ENCODE assay signal across 12 cellular contexts in genomic region chr5:66882592-66883227, GRCh38.
A peak's percentile ranks its signal among the peaks of the same experiment; 100 is the strongest.
DNase-seq lines count a peak whose midpoint lies in the region; ATAC-seq and TF ChIP-seq lines count a peak whose summit lies in the region.
"Had no signal": no experiment of that assay in that cellular context is flagged by ENCODE, and none has a peak within 500 bp of the region (broad histone marks: within the 10 kb centered on the region; RNA-seq: fewer than 3 reads in every experiment).

No MANE protein-coding gene starts in this region.

- H3K4me2 ChIP-seq in neuronal stem cell (ENCODE audit: insufficient read depth, low read length, poor library complexity, severe bottlenecking): no peak overlapping the region

- H3K9ac ChIP-seq in neuronal stem cell (ENCODE audit: low read depth, low read length, poor library complexity): no peak overlapping the region

- no peak overlapping the region for H4K8ac ChIP-seq in neuronal stem cell (ENCODE audit: low read depth, low read length)

- no peak overlapping the region for H3K23ac ChIP-seq in neuronal stem cell (ENCODE audit: low read depth, low read length, poor library complexity)

- H3K27ac ChIP-seq in esophagus squamous epithelium: peak overlapping the region; percentile 1 to 89 (median 74)
- H3K27ac ChIP-seq in neuronal stem cell (replicated peaks; ENCODE audit: low read length): no peak overlapping the region
- no peak overlapping the region for H3K27ac ChIP-seq in Peyer's patch

- intact Hi-C loops in esophagus squamous epithelium (cut with DNase I): no loop called here

- peak; percentile 69 for ATAC-seq in stimulated activated naive CD8-positive, alpha-beta T cell treated with anti-CD3 and anti-CD28 coated beads, Interleukin-15, amount 100 ng/mL, for 72 hours
- no peak for ATAC-seq in GM21576 (IDR thresholded peaks at IDR 0.05; ENCODE audit: unreplicated experiment)

- no peak overlapping the region for H2BK5ac ChIP-seq in neuronal stem cell (ENCODE audit: low read length)

- H2BK120ac ChIP-seq in neuronal stem cell (ENCODE audit: low read depth, low read length): no peak overlapping the region

- no peaks in the 10 kb centered on the region for H3K79me1 ChIP-seq in neuronal stem cell (ENCODE audit: low read depth, low read length)

- H3K4me1 ChIP-seq in esophagus squamous epithelium (peaks cover 12 to 57% (median 17%) of the 10 kb centered on the region in 3 donors), neuronal stem cell (ENCODE audit: control insufficient read depth in 2 of 2, insufficient read depth in 1 of 2, low read depth in 1 of 2, low read length in 2 of 2) (no peaks in the 10 kb centered on the region), Peyer's patch (no peaks in the 10 kb centered on the region)

- no peak overlapping the region for H3K4me3 Mint-ChIP-seq in stimulated activated naive CD8-positive, alpha-beta T cell treated with anti-CD3 and anti-CD28 coated beads, Interleukin-15, amount 100 ng/mL, for 72 hours
- H3K4me3 Mint-ChIP-seq: dendritic cell treated with granulocyte-macrophage colony-stimulating factor and Interleukin-4, amounts not matched to agents 40 ng/mL and 50 ng/mL, for 4 days; natural killer cell treated with Interleukin-12 subunit alpha and Interleukin-12 subunit beta and Interleukin-15 and Interleukin-18, amount 100 ng/mL, for 72 hours had no signal

- H3K4ac ChIP-seq in neuronal stem cell (ENCODE audit: low read length): no peak overlapping the region

- H3K4me1 Mint-ChIP-seq in stimulated activated naive CD8-positive, alpha-beta T cell treated with anti-CD3 and anti-CD28 coated beads, Interleukin-15, amount 100 ng/mL, for 72 hours: peaks cover 5% of the 10 kb centered on the region

- no peaks in the 10 kb centered on the region for H3K9me3 Mint-ChIP-seq in stimulated activated naive CD8-positive, alpha-beta T cell treated with anti-CD3 and anti-CD28 coated beads, Interleukin-15, amount 100 ng/mL, for 72 hours
- H3K9me3 Mint-ChIP-seq: dendritic cell treated with granulocyte-macrophage colony-stimulating factor and Interleukin-4, amounts not matched to agents 40 ng/mL and 50 ng/mL, for 4 days; natural killer cell treated with Interleukin-12 subunit alpha and Interleukin-12 subunit beta and Interleukin-15 and Interleukin-18, amount 100 ng/mL, for 72 hours had no signal

- DNase-seq in activated CD4-positive, alpha-beta T cell treated with anti-CD3 and anti-CD28 coated beads for 48 hours: peak; percentile 11
- DNase-seq in activated CD4-positive, alpha-beta T cell treated with anti-CD3 and anti-CD28 coated beads, Interleukin-2, amount 50 U/mL, for 4 hours: no peak
- peak; percentile 61 for DNase-seq in M059J (ENCODE audit: low read depth)
- no peak for DNase-seq in esophagus squamous epithelium (lab: John Stamatoyannopoulos, UW)
- no peak for DNase-seq in stimulated activated naive CD8-positive, alpha-beta T cell treated with anti-CD3 and anti-CD28 coated beads, Interleukin-15, amount 100 ng/mL, for 72 hours
- DNase-seq in neuronal stem cell (ENCODE audit: low spot score): no peak
- DNase-seq in Peyer's patch: no peak
- DNase-seq: MG63, NCI-H748 treated with DMSO at 0.1 percent for 48 hours had no signal

- no peak overlapping the region for H4K91ac ChIP-seq in neuronal stem cell (ENCODE audit: low read depth, low read length, poor library complexity)

- peaks cover 8% of the 10 kb centered on the region for H3K27me3 Mint-ChIP-seq in stimulated activated naive CD8-positive, alpha-beta T cell treated with anti-CD3 and anti-CD28 coated beads, Interleukin-15, amount 100 ng/mL, for 72 hours
- H3K27me3 Mint-ChIP-seq: dendritic cell treated with granulocyte-macrophage colony-stimulating factor and Interleukin-4, amounts not matched to agents 40 ng/mL and 50 ng/mL, for 4 days had no signal

- no peak overlapping the region for H3K14ac ChIP-seq in neuronal stem cell (ENCODE audit: low read length)

- TF ChIP-seq POLR2A in esophagus squamous epithelium (IDR thresholded peaks at IDR 0.05) (no peak), Peyer's patch (IDR thresholded peaks at IDR 0.05) (no peak)

- WGBS in esophagus squamous epithelium, 2 donors: 17 to 45% methylated on average over 3 of the region's 3 CpGs
- WGBS in neuronal stem cell (ENCODE audit: extremely low coverage in 2 of 2, insufficient read length in 2 of 2, insufficient replicate concordance in 1 of 2), 2 donors: no CpG with 5 or more reads among the region's 3 CpGs

- no peak overlapping the region for H2BK12ac ChIP-seq in neuronal stem cell (ENCODE audit: low read length)

- no peak for TF ChIP-seq CTCF in esophagus squamous epithelium (IDR thresholded peaks at IDR 0.05)
- TF ChIP-seq CTCF in Peyer's patch (IDR thresholded peaks at IDR 0.05): no peak

- H2AK5ac ChIP-seq in neuronal stem cell (ENCODE audit: low read depth, low read length): no peak overlapping the region

- H2AFZ ChIP-seq in neuronal stem cell (ENCODE audit: low read length): no peak overlapping the region

- no peak overlapping the region for H2BK15ac ChIP-seq in neuronal stem cell (ENCODE audit: low read length)

- H3K4me3 ChIP-seq in esophagus squamous epithelium (no peak overlapping the region), neuronal stem cell (ENCODE audit: low read length in 2 of 2) (no peak overlapping the region), Peyer's patch (no peak overlapping the region)
- H3K4me3 ChIP-seq: MG63 had no signal

- H3K27ac Mint-ChIP-seq in stimulated activated naive CD8-positive, alpha-beta T cell treated with anti-CD3 and anti-CD28 coated beads, Interleukin-15, amount 100 ng/mL, for 72 hours: no peak overlapping the region
- H3K27ac Mint-ChIP-seq: dendritic cell treated with granulocyte-macrophage colony-stimulating factor and Interleukin-4, amounts not matched to agents 40 ng/mL and 50 ng/mL, for 4 days; natural killer cell treated with Interleukin-12 subunit alpha and Interleukin-12 subunit beta and Interleukin-15 and Interleukin-18, amount 100 ng/mL, for 72 hours had no signal

- no peaks in the 10 kb centered on the region for H3K27me3 ChIP-seq in esophagus squamous epithelium
- H3K27me3 ChIP-seq in neuronal stem cell (ENCODE audit: control insufficient read depth in 3 of 3, insufficient read depth in 3 of 3, low read depth in 1 of 3, low read length in 3 of 3): no peaks in the 10 kb centered on the region
- H3K27me3 ChIP-seq in Peyer's patch: no peaks in the 10 kb centered on the region

- H3K9me3 ChIP-seq in esophagus squamous epithelium (no peaks in the 10 kb centered on the region), neuronal stem cell (replicated peaks in 1 of 2; ENCODE audit: control insufficient read depth in 2 of 2, insufficient read depth in 1 of 2, low read depth in 1 of 2, low read length in 2 of 2) (no peaks in the 10 kb centered on the region), Peyer's patch (no peaks in the 10 kb centered on the region)
- H3K9me3 ChIP-seq: MG63 had no signal

- no peaks in the 10 kb centered on the region for H3K36me3 ChIP-seq in esophagus squamous epithelium
- no peaks in the 10 kb centered on the region for H3K36me3 ChIP-seq in neuronal stem cell (replicated peaks in 1 of 2; ENCODE audit: control insufficient read depth in 2 of 2, insufficient read depth in 2 of 2, low read length in 2 of 2)
- no peaks in the 10 kb centered on the region for H3K36me3 ChIP-seq in Peyer's patch
- H3K36me3 ChIP-seq: MG63 had no signal

- no peak overlapping the region for H3K18ac ChIP-seq in neuronal stem cell (ENCODE audit: low read length)

Comparison
In these comparisons a context has a peak if more than half of its experiments do, and no peak if none do; other contexts are left out.
1. DNase-seq: peak in activated CD4-positive, alpha-beta T cell treated with anti-CD3 and anti-CD28 coated beads for 48 hours (single experiment) and M059J (single experiment); none in activated CD4-positive, alpha-beta T cell treated with anti-CD3 and anti-CD28 coated beads, Interleukin-2, amount 50 U/mL, for 4 hours (0 of 2), esophagus squamous epithelium (single experiment), stimulated activated naive CD8-positive, alpha-beta T cell treated with anti-CD3 and anti-CD28 coated beads, Interleukin-15, amount 100 ng/mL, for 72 hours (0 of 2), neuronal stem cell (single experiment) and Peyer's patch (0 of 3).
2. H3K27ac ChIP-seq: peak in esophagus squamous epithelium (4 of 4); none in neuronal stem cell (single experiment) and Peyer's patch (0 of 4).